Comparison of ENCODE assay signal across 10 cellular contexts in the genomic region with DNA sequence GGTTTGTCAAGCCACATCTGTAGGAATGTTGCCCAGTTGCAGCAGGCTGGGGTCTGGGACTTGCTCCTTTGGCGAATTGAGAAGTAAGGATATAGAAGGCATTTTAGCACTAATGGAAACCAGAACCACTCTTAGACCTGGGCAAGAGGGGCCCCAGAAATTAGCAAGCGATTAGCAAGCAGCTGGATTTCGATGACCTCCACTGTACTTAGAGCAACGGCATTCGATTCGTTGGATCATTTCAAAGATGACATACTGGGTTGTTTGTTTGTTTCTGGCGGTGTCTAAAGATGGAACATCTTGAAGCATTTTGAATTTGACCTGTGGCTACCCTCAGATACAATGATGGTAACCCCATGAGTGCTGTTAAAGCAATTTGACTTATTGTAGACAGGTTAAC. TPM values are rescaled to one million over a fixed set of nuclear protein-coding genes. Genes with fewer than 3 reads are reported as not detected.
DNase-seq lines count a peak whose midpoint lies in the region; ATAC-seq, FAIRE-seq and TF ChIP-seq lines count a peak whose summit lies in the region.
"Had no signal": no experiment of that assay in that cellular context is flagged by ENCODE, and none has a peak within 500 bp of the region (broad histone marks: within the 10 kb centered on the region; RNA-seq: fewer than 3 reads in every experiment).

No MANE protein-coding gene starts in this region.

- DNase-seq in AG04450 (ENCODE audit: low read depth, low spot score) (no peak), K562 (ENCODE audit: extremely low read depth in 1 of 4, low spot score in 3 of 4) (peak in 1 of 4 experiments; percentile 22), NCI-H748 (lab: John Stamatoyannopoulos, UW; ENCODE audit: unreplicated experiment) (no peak), D721Med (ENCODE audit: insufficient read length, low spot score) (no peak), HTR-8/SVneo (ENCODE audit: insufficient read length, low spot score) (no peak)
- DNase-seq: stimulated activated CD8-positive, alpha-beta memory T cell treated with anti-CD3 and anti-CD28 coated beads, Interleukin-4, amount 100 ng/mL, for 48 hours had no signal

- TF ChIP-seq RAD21 in K562 (CRISPR knock-in tag; conservative IDR thresholded peaks at IDR 0.05 in 1 of 2, IDR thresholded peaks at IDR 0.05 in 1 of 2), result no peak

- H2AFZ ChIP-seq in K562 (ENCODE audit: low read depth, low read length), result 0 out of 2 replicates have a peak overlapping the region, but pooled peaks have one; percentile 83

- no peak for TF ChIP-seq CTCF in AG04450 (IDR thresholded peaks at IDR 0.05; ENCODE audit: low read depth, low read length)
- TF ChIP-seq CTCF in K562 (IDR thresholded peaks at IDR 0.05 in 2 of 3, conservative IDR thresholded peaks at IDR 0.05 in 1 of 3; ENCODE audit: insufficient read depth in 2 of 3, low read depth in 1 of 3, low read length in 3 of 3), result no peak
- TF ChIP-seq CTCF in D721Med (IDR thresholded peaks at IDR 0.05; ENCODE audit: insufficient read depth, missing control alignments), result no peak

- no peaks in the 10 kb centered on the region for H3K27me3 ChIP-seq in AG04450 (ENCODE audit: control insufficient read depth, insufficient read depth, low read length)
- peaks cover 8% of the 10 kb centered on the region for H3K27me3 ChIP-seq in HUES48 (ENCODE audit: control insufficient read depth, insufficient read depth, low read length)
- H3K27me3 ChIP-seq in K562 (ENCODE audit: control insufficient read depth in 2 of 2, insufficient read depth in 2 of 2, low read length in 2 of 2), result no peaks in the 10 kb centered on the region
- H3K27me3 ChIP-seq in mucosa of stomach (ENCODE audit: control insufficient read depth, insufficient read depth, low read length), result no peaks in the 10 kb centered on the region

- H3K4me1 ChIP-seq in HUES48 (ENCODE audit: control insufficient read depth, insufficient read depth, low read length) (no peaks in the 10 kb centered on the region; the same call in 1 of the 2 replicates), K562 (replicated peaks in 1 of 2; ENCODE audit: control insufficient read depth in 2 of 2, insufficient read depth in 2 of 2, low read length in 2 of 2) (peaks cover 17 to 35% of the 10 kb centered on the region in 2 experiments), mucosa of stomach (ENCODE audit: control insufficient read depth, insufficient read depth, low read length) (peaks cover 9% of the 10 kb centered on the region)

- in situ Hi-C loops in K562 (cut with MboI), result no loop called here

- POLR2A ChIA-PET in AG04450 (lab: Yijun Ruan, JAX) (interaction anchor here (1.2 kb wide), 1 partner anchor 44 kb away, joined by 3 read pairs; no protein-coding TSS in a partner anchor), K562 (lab: Yijun Ruan, JAX) (interaction anchor here (0.6 to 2.3 kb wide), 3 partner anchors 10 to 21 kb away, joined by 3 to 12 read pairs (median 3); a partner anchor contains a TSS)

- peak overlapping the region; percentile 89 for H3K4me2 ChIP-seq in K562 (ENCODE audit: insufficient read depth, low read length)

- no peak for ATAC-seq in K562
- ATAC-seq in GM18502 (IDR thresholded peaks at IDR 0.05; ENCODE audit: poor library complexity, unreplicated experiment), result no peak

- no peaks in the 10 kb centered on the region for H4K20me1 ChIP-seq in K562 (replicated peaks; ENCODE audit: control insufficient read depth, insufficient read depth, low read length)

- H3K4me3 ChIP-seq in AG04450 (ENCODE audit: low read depth, low read length), result peak overlapping the region; percentile 86
- peak overlapping the region; percentile 86; the same call in 1 of the 2 replicates for H3K4me3 ChIP-seq in HUES48 (ENCODE audit: low read depth, low read length)
- H3K4me3 ChIP-seq in K562, result peak overlapping the region; percentile 71
- H3K4me3 ChIP-seq in mucosa of stomach (ENCODE audit: low read length), result no peak overlapping the region

- no peak for TF ChIP-seq POLR2A in K562 (conservative IDR thresholded peaks at IDR 0.05)

- BruUV-seq in K562 (replicated peaks; lab: Mats Ljungman, UMichigan), result no TSS peak

- H3K9ac ChIP-seq in HUES48 (ENCODE audit: low read depth, low read length) (no peak overlapping the region), K562 (ENCODE audit: insufficient read depth in 1 of 2, low read depth in 2 of 2, low read length in 2 of 2) (peak overlapping the region; percentile 86 to 98), mucosa of stomach (ENCODE audit: low read length) (peak overlapping the region; percentile 88)

- FAIRE-seq in K562 (lab: Jason Lieb, UNC) (peak; percentile 56), D721Med (lab: Jason Lieb, UNC) (no peak), HTR-8/SVneo (lab: Jason Lieb, UNC) (no peak)
- FAIRE-seq: frontal cortex had no signal

- CTCF ChIA-PET in AG04450 (lab: Charles Lee), result interaction anchor here (1.8 kb wide), 1 partner anchor 257 kb away, joined by 5 read pairs; no protein-coding TSS in a partner anchor
- CTCF ChIA-PET in K562 (lab: Yijun Ruan, JAX; ENCODE audit: low intra/inter-chr PET ratio), result no interaction called here

- TF ChIP-seq EP300 in K562 (IDR thresholded peaks at IDR 0.05; ENCODE audit: low read length), result no peak

- intact Hi-C loops in K562 (cut with micrococcal nuclease), result no loop called here

- peaks cover 3% of the 10 kb centered on the region; the same call in 1 of the 2 replicates for H3K9me3 ChIP-seq in AG04450 (ENCODE audit: control insufficient read depth, insufficient read depth, low read length)
- H3K9me3 ChIP-seq in HUES48 (ENCODE audit: control insufficient read depth, insufficient read depth, low read length), result no peaks in the 10 kb centered on the region
- H3K9me3 ChIP-seq in K562 (replicated peaks; ENCODE audit: control insufficient read depth, insufficient read depth, low read depth, low read length), result no peaks in the 10 kb centered on the region
- no peaks in the 10 kb centered on the region for H3K9me3 ChIP-seq in mucosa of stomach (ENCODE audit: control insufficient read depth, low read length)

- H3K27ac ChIP-seq in AG04450 (ENCODE audit: low read depth, low read length) (no peak overlapping the region), HUES48 (ENCODE audit: low read depth, low read length) (no peak overlapping the region), K562 (ENCODE audit: extremely low read depth, low read depth, low read length) (peak overlapping the region; percentile 87)

- 2% methylated on average over 7 of the region's 7 CpGs for WGBS in K562 (ENCODE audit: insufficient coverage, low coverage, missing lambda C conversion rate)

- H3K36me3 ChIP-seq in HUES48 (ENCODE audit: control insufficient read depth, insufficient read depth, low read length) (no peaks in the 10 kb centered on the region), K562 (ENCODE audit: control insufficient read depth, insufficient read depth, low read length) (no peaks in the 10 kb centered on the region), mucosa of stomach (ENCODE audit: control insufficient read depth, insufficient read depth, low read length) (no peaks in the 10 kb centered on the region)

- H3K79me2 ChIP-seq in K562 (ENCODE audit: control insufficient read depth, insufficient read depth, low read length), result peaks cover 33% of the 10 kb centered on the region

- H3K9me1 ChIP-seq in K562 (ENCODE audit: control insufficient read depth, insufficient read depth, low read length), result no peaks in the 10 kb centered on the region

RNA-seq across cellular contexts. Expression of a gene that starts 1.2 kb away (rescaled TPM):
- polyA plus RNA-seq in AG04450 (2011; rRNA removed) (7.7 and 8.7 TPM in 2 replicates), K562 (2011; rRNA removed) (9.1 and 13.4 TPM in 2 replicates), K562 (2014; fragmentation: Illumina TruSeq; extraction: Trizol) (10.6 and 11.5 TPM in 2 replicates), K562 (2014; fragmentation: Nextera tagmentation; extraction: Ambion mirVana) (1 to 10 TPM in 1 of 2 experiments, under 1 TPM in 1; 0.84 to 3.2 TPM), K562 (2014; rRNA removed) (19.2 and 19.5 TPM in 2 replicates)
- 3.5 and 4.0 TPM in 2 replicates for polyA minus RNA-seq in AG04450 (2011; rRNA and poly(A)+ RNA removed)
- 5.4 and 14.5 TPM in 2 replicates for total RNA-seq in K562 (2011; cell fraction: chromatin; rRNA removed; ENCODE audit: low replicate concordance)
- 12.8 and 13.5 TPM in 2 replicates for total RNA-seq in K562 (2011; cell fraction: nucleolus; rRNA removed)
- total RNA-seq in K562 (2011; cell fraction: nucleoplasm; rRNA removed), result 7.3 and 10.5 TPM in 2 replicates
- total RNA-seq in K562 (2014; rRNA removed) (14.5 and 18.8 TPM in 2 replicates), K562 (2014; rRNA removed; fragmentation: Illumina TruSeq; extraction: Trizol) (4.6 and 4.9 TPM in 2 replicates), K562 (2015; rRNA removed; fragmentation: Illumina TruSeq; extraction: Trizol) (6.1 and 7.0 TPM in 2 replicates), K562 (2021) (10.2 and 11.1 TPM in 2 replicates)
- polyA plus RNA-seq in K562 (2011; cell fraction: cytosol; rRNA removed), result 12.6 and 16.5 TPM in 2 replicates
- polyA plus RNA-seq in K562 (2011; cell fraction: nucleus; rRNA removed), result 31.9 and 35.6 TPM in 2 replicates
- polyA plus RNA-seq in K562 (2012), result 8.0 and 13.0 TPM in 2 replicates
- 2.3 and 2.7 TPM in 2 replicates for polyA minus RNA-seq in K562 (2011; rRNA and poly(A)+ RNA removed)
- 2.5 and 2.8 TPM in 2 replicates for polyA minus RNA-seq in K562 (2011; cell fraction: cytosol; rRNA and poly(A)+ RNA removed)
- polyA minus RNA-seq in K562 (2011; cell fraction: nucleus; rRNA and poly(A)+ RNA removed), result 3.9 and 4.2 TPM in 2 replicates

RNA-seq across cellular contexts. Expression of a gene that starts 11.9 kb away (rescaled TPM):
- polyA plus RNA-seq in AG04450 (2011; rRNA removed), result 0.01 TPM in 2 replicates
- polyA minus RNA-seq in AG04450 (2011; rRNA and poly(A)+ RNA removed), result 0.05 and 0.09 TPM in 2 replicates
- total RNA-seq in K562 (2011; cell fraction: chromatin; rRNA removed; ENCODE audit: low replicate concordance), result 0.05 TPM in 1 of 2 replicates, not detected in the other
- total RNA-seq in K562 (2011; cell fraction: nucleolus; rRNA removed), result not detected in 2 replicates
- not detected in 2 replicates for total RNA-seq in K562 (2011; cell fraction: nucleoplasm; rRNA removed)
- total RNA-seq in K562 (2014; rRNA removed), result not detected in 2 replicates
- total RNA-seq in K562 (2014; rRNA removed; fragmentation: Illumina TruSeq; extraction: Trizol), result not detected in 2 replicates
- not detected in 2 replicates for total RNA-seq in K562 (2015; rRNA removed; fragmentation: Illumina TruSeq; extraction: Trizol)
- total RNA-seq in K562 (2021), result not detected in 2 replicates
- polyA plus RNA-seq in K562 (2011; rRNA removed), result not detected in 2 replicates
- not detected in 2 replicates for polyA plus RNA-seq in K562 (2011; cell fraction: cytosol; rRNA removed)
- 0.01 TPM in 1 of 2 replicates, not detected in the other for polyA plus RNA-seq in K562 (2011; cell fraction: nucleus; rRNA removed)
- 0.18 and 0.47 TPM in 2 replicates for polyA plus RNA-seq in K562 (2012)
- polyA plus RNA-seq in K562 (2014; fragmentation: Illumina TruSeq; extraction: Trizol), result not detected in 2 replicates
- polyA plus RNA-seq in K562 (2014; fragmentation: Nextera tagmentation; extraction: Ambion mirVana), result under 1 TPM in 1 of 2 experiments, not detected in 1; 0.03 TPM
- not detected in 2 replicates for polyA plus RNA-seq in K562 (2014; rRNA removed)
- polyA minus RNA-seq in K562 (2011; rRNA and poly(A)+ RNA removed), result not detected in 2 replicates
- not detected in 2 replicates for polyA minus RNA-seq in K562 (2011; cell fraction: cytosol; rRNA and poly(A)+ RNA removed)
- polyA minus RNA-seq in K562 (2011; cell fraction: nucleus; rRNA and poly(A)+ RNA removed), result not detected in 2 replicates

RNA-seq across cellular contexts. Expression of a gene that starts 16.5 kb away (rescaled TPM):
- polyA plus RNA-seq in AG04450 (2011; rRNA removed) (23.7 and 25.5 TPM in 2 replicates), K562 (2011; rRNA removed) (21.4 and 38.9 TPM in 2 replicates), K562 (2014; fragmentation: Illumina TruSeq; extraction: Trizol) (16.9 and 17.9 TPM in 2 replicates), K562 (2014; fragmentation: Nextera tagmentation; extraction: Ambion mirVana) (1 to 10 TPM in 1 of 2 experiments, under 1 TPM in 1; 0.84 to 2.5 TPM), K562 (2014; rRNA removed) (13.9 and 20.3 TPM in 2 replicates)
- polyA minus RNA-seq in AG04450 (2011; rRNA and poly(A)+ RNA removed), result 22.9 and 25.2 TPM in 2 replicates
- total RNA-seq in K562 (2011; cell fraction: chromatin; rRNA removed; ENCODE audit: low replicate concordance), result 44.5 and 81.7 TPM in 2 replicates
- total RNA-seq in K562 (2011; cell fraction: nucleolus; rRNA removed), result 45.4 and 50.8 TPM in 2 replicates
- total RNA-seq in K562 (2011; cell fraction: nucleoplasm; rRNA removed), result 39.4 and 44.0 TPM in 2 replicates
- total RNA-seq in K562 (2014; rRNA removed) (18.1 and 27.6 TPM in 2 replicates), K562 (2014; rRNA removed; fragmentation: Illumina TruSeq; extraction: Trizol) (12.5 and 14.4 TPM in 2 replicates), K562 (2015; rRNA removed; fragmentation: Illumina TruSeq; extraction: Trizol) (18.2 and 22.2 TPM in 2 replicates), K562 (2021) (23.0 and 28.4 TPM in 2 replicates)
- 32.9 and 33.8 TPM in 2 replicates for polyA plus RNA-seq in K562 (2011; cell fraction: cytosol; rRNA removed)
- 55.5 and 90.2 TPM in 2 replicates for polyA plus RNA-seq in K562 (2011; cell fraction: nucleus; rRNA removed)
- polyA plus RNA-seq in K562 (2012), result 13.8 and 18.0 TPM in 2 replicates
- 22.3 and 22.8 TPM in 2 replicates for polyA minus RNA-seq in K562 (2011; rRNA and poly(A)+ RNA removed)
- polyA minus RNA-seq in K562 (2011; cell fraction: cytosol; rRNA and poly(A)+ RNA removed), result 16.7 and 34.3 TPM in 2 replicates
- 19.3 and 27.3 TPM in 2 replicates for polyA minus RNA-seq in K562 (2011; cell fraction: nucleus; rRNA and poly(A)+ RNA removed)

RNA-seq across cellular contexts. Expression of a gene that starts 45.4 kb away (rescaled TPM):
- polyA plus RNA-seq in AG04450 (2011; rRNA removed), result 3.6 and 4.0 TPM in 2 replicates
- 3.0 and 3.9 TPM in 2 replicates for polyA minus RNA-seq in AG04450 (2011; rRNA and poly(A)+ RNA removed)
- 29.5 and 46.4 TPM in 2 replicates for total RNA-seq in K562 (2011; cell fraction: chromatin; rRNA removed; ENCODE audit: low replicate concordance)
- 24.9 and 26.0 TPM in 2 replicates for total RNA-seq in K562 (2011; cell fraction: nucleolus; rRNA removed)
- 25.7 and 26.0 TPM in 2 replicates for total RNA-seq in K562 (2011; cell fraction: nucleoplasm; rRNA removed)
- total RNA-seq in K562 (2014; rRNA removed), result 12.6 and 15.1 TPM in 2 replicates
- 7.8 and 8.6 TPM in 2 replicates for total RNA-seq in K562 (2014; rRNA removed; fragmentation: Illumina TruSeq; extraction: Trizol)
- total RNA-seq in K562 (2015; rRNA removed; fragmentation: Illumina TruSeq; extraction: Trizol), result 12.8 and 14.8 TPM in 2 replicates
- total RNA-seq in K562 (2021), result 20.5 and 22.5 TPM in 2 replicates
- polyA plus RNA-seq in K562 (2011; rRNA removed), result 12.9 and 13.9 TPM in 2 replicates
- polyA plus RNA-seq in K562 (2011; cell fraction: cytosol; rRNA removed), result 13.1 and 14.9 TPM in 2 replicates
- 16.7 and 24.3 TPM in 2 replicates for polyA plus RNA-seq in K562 (2011; cell fraction: nucleus; rRNA removed)
- 15.6 and 22.6 TPM in 2 replicates for polyA plus RNA-seq in K562 (2012)
- 17.2 and 18.0 TPM in 2 replicates for polyA plus RNA-seq in K562 (2014; fragmentation: Illumina TruSeq; extraction: Trizol)
- 1 to 10 TPM; 2.5 to 3.5 TPM for polyA plus RNA-seq in K562 (2014; fragmentation: Nextera tagmentation; extraction: Ambion mirVana)
- polyA plus RNA-seq in K562 (2014; rRNA removed), result 16.6 and 19.6 TPM in 2 replicates
- 6.6 and 6.7 TPM in 2 replicates for polyA minus RNA-seq in K562 (2011; rRNA and poly(A)+ RNA removed)
- 7.7 and 11.9 TPM in 2 replicates for polyA minus RNA-seq in K562 (2011; cell fraction: cytosol; rRNA and poly(A)+ RNA removed)
- polyA minus RNA-seq in K562 (2011; cell fraction: nucleus; rRNA and poly(A)+ RNA removed), result 8.8 and 11.9 TPM in 2 replicates
